10 cellular contexts compared by ENCODE assay signal in genomic region chr10:120514959-120515358, GRCh38. TPM values are rescaled to one million over a fixed set of nuclear protein-coding genes. Genes with fewer than 3 reads are reported as not detected.
"Had no signal": no experiment of that assay in that cellular context is flagged by ENCODE, and none has a peak within 500 bp of the region (broad histone marks: within the 10 kb centered on the region; RNA-seq: fewer than 3 reads in every experiment).

No MANE protein-coding gene starts in this region.

- H2AFZ ChIP-seq: GM23248, GM23338 had no signal

- H3K9ac ChIP-seq: GM23248 had no signal

- H3K9me3 ChIP-seq: HAP-1 had no signal

- DNase-seq: GM23248, GOT3, H7, H9, HCEC 1CT, HFFc6 had no signal

- H3K4me3 ChIP-seq: GM23248, GM23338, HAP-1 had no signal

- H3K4me1 ChIP-seq: HAP-1 had no signal

- ATAC-seq: GM23338, HCT116 had no signal

- H3K27ac ChIP-seq: GM23248 had no signal

- H3K36me3 ChIP-seq: HAP-1 had no signal

- H3K4me2 ChIP-seq: GM23338 had no signal

RNA-seq across cellular contexts. Expression of gene PLPP4, which starts 57.9 kb away (rescaled TPM):
- total RNA-seq: H1, H9 had no signal
